Comparison of ENCODE assay signal across 1 cellular context in the genomic region with DNA sequence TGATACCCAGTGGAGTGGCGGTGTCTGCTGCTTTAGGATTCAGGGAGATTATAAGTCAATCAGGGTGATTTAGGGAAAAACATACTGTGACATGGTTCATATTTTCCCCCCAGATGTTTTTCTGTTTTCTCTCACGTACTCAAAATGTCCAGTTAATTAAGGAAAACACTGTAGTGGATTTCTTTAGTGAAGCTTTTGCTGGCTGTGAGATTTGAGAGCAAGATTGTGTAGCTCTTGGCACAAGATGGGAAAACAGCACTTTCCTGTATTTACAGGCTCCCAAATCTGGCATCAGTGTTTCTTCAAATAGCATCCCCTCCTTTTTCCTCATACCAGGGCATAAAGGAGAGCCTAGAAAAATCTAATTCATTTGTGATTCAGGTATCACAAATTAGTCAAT.
TF ChIP-seq lines count a peak whose summit lies in the region.

No MANE protein-coding gene starts in this region.

TF ChIP-seq in SK-N-SH, 30 proteins besides CTCF, POLR2A, EP300 and RAD21 (continued from another document):
- no peak for TF ChIP-seq REST (IDR thresholded peaks at IDR 0.05; ENCODE audit: low read depth, low read length)
- no peak for TF ChIP-seq IRF3 (IDR thresholded peaks at IDR 0.05; ENCODE audit: low read depth, low read length)
- TF ChIP-seq GABPA (IDR thresholded peaks at IDR 0.05; ENCODE audit: low read depth) = no peak
- TF ChIP-seq MEF2A (IDR thresholded peaks at IDR 0.05; ENCODE audit: borderline replicate concordance, low read depth) = no peak
- TF ChIP-seq, protein P1, sequence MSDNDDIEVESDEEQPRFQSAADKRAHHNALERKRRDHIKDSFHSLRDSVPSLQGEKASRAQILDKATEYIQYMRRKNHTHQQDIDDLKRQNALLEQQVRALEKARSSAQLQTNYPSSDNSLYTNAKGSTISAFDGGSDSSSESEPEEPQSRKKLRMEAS (IDR thresholded peaks at IDR 0.05; ENCODE audit: low read depth) = no peak
- TF ChIP-seq TAF1 (IDR thresholded peaks at IDR 0.05; ENCODE audit: borderline replicate concordance, low read depth, low read length) = no peak
- TF ChIP-seq NFIC (IDR thresholded peaks at IDR 0.05; ENCODE audit: borderline replicate concordance) = no peak
- TF ChIP-seq FOSL2 (IDR thresholded peaks at IDR 0.05; ENCODE audit: borderline replicate concordance, low read depth) = no peak
- TF ChIP-seq MXI1 (IDR thresholded peaks at IDR 0.05; ENCODE audit: low read depth, low read length) = no peak
